8 cellular contexts compared by ENCODE assay signal in genomic region chr17:35242805-35243458, GRCh38. TPM values are rescaled to one million over a fixed set of nuclear protein-coding genes. Genes with fewer than 3 reads are reported as not detected.
A peak's percentile ranks its signal among the peaks of the same experiment; 100 is the strongest.
DNase-seq lines count a peak whose midpoint lies in the region; ATAC-seq lines count a peak whose summit lies in the region.

Gene SLFN5, plus strand, starts transcription at chr17:35243072. Its CDS starts 15,619 bp downstream, at chr17:35258691.

- peak; percentile 63 for ATAC-seq in GM19324 (IDR thresholded peaks at IDR 0.05; ENCODE audit: low FRiP score, unreplicated experiment)
- peak; percentile 60 for ATAC-seq in HG03460 (IDR thresholded peaks at IDR 0.05; ENCODE audit: unreplicated experiment)

- H3K79me1 ChIP-seq in mesendoderm (ENCODE audit: low read length), result peaks cover 2% of the 10 kb centered on the region

- peak within 1 kb of the TSS; percentile 93 for H3K56ac ChIP-seq in mesendoderm (ENCODE audit: low read length)

- DNase-seq in NK-92 treated with Interleukin-12 subunit alpha and Interleukin-12 subunit beta, amount 100 ng/mL, for 24 hours (lab: John Stamatoyannopoulos, UW), result peak; percentile 89
- peak; percentile 84 for DNase-seq in activated CD8-positive, alpha-beta memory T cell treated with anti-CD3 and anti-CD28 coated beads, Interleukin-2, amount 50 U/mL, for 24 hours (ENCODE audit: extremely low read depth)
- peak; percentile 94 for DNase-seq in mesendoderm
- peak; percentile 87 for DNase-seq in stimulated activated CD8-positive, alpha-beta memory T cell treated with anti-CD3 and anti-CD28 coated beads, Interleukin-12 subunit alpha, Interleukin-12 subunit beta, amount 100 ng/mL, for 4 hours (ENCODE audit: low read depth)

- peaks cover 0 to 33% (median 0%) of the 10 kb centered on the region in 11 experiments; a peak in 8 of 22 replicates for H4K20me1 ChIP-seq in BLaER1 treated with 17β-estradiol and CSF1 and Interleukin-3, amounts not matched to agents 10 nM and 100 nM

- no peak within 1 kb of the TSS for H2BK15ac ChIP-seq in mesendoderm (replicated peaks; ENCODE audit: low read depth)

- H3K4me1 ChIP-seq in BLaER1 treated with 17β-estradiol and CSF1 and Interleukin-3, amounts not matched to agents 10 nM and 100 nM, result peaks cover 35 to 61% (median 40%) of the 10 kb centered on the region in 10 experiments
- H3K4me1 ChIP-seq in mesendoderm (ENCODE audit: control insufficient read depth, low read depth, low read length), result no peaks in the 10 kb centered on the region

- H3K18ac ChIP-seq in mesendoderm (ENCODE audit: low read length), result peak within 1 kb of the TSS; percentile 35

- H3K79me2 ChIP-seq in mesendoderm (ENCODE audit: control insufficient read depth, insufficient read depth, low read length), result no peaks in the 10 kb centered on the region

- H3K27me3 ChIP-seq in BLaER1 treated with 17β-estradiol and CSF1 and Interleukin-3, amounts not matched to agents 10 nM and 100 nM, result peaks cover 0 to 65% (median 3%) of the 10 kb centered on the region in 11 experiments; a peak in 11 of 22 replicates
- H3K27me3 ChIP-seq in mesendoderm (ENCODE audit: insufficient read depth, low read length, poor library complexity), result no peaks in the 10 kb centered on the region

- H2AK5ac ChIP-seq in mesendoderm (ENCODE audit: low read length), result peak within 1 kb of the TSS; percentile 62

- H3K4ac ChIP-seq in mesendoderm (ENCODE audit: low read depth, low read length), result no peak within 1 kb of the TSS

- no peak within 1 kb of the TSS for H2BK120ac ChIP-seq in mesendoderm (ENCODE audit: low read depth, low read length)

- H2BK5ac ChIP-seq in mesendoderm (ENCODE audit: low read length), result peak within 1 kb of the TSS; percentile 47

- peak within 1 kb of the TSS; percentile 15 for H3K23ac ChIP-seq in mesendoderm (ENCODE audit: low read length)

- peaks cover 0 to 19% (median 5%) of the 10 kb centered on the region in 11 experiments; a peak in 8 of 22 replicates for H3K36me3 ChIP-seq in BLaER1 treated with 17β-estradiol and CSF1 and Interleukin-3, amounts not matched to agents 10 nM and 100 nM
- no peaks in the 10 kb centered on the region for H3K36me3 ChIP-seq in mesendoderm (ENCODE audit: control insufficient read depth, insufficient read depth, low read length)

- no peak within 1 kb of the TSS for H4K8ac ChIP-seq in mesendoderm (ENCODE audit: low read depth, low read length)

- in situ Hi-C loops in endometrial microvascular endothelial cells (cut with HindIII; ENCODE audit: inconsistent ontology term, low pct_unique_long_range_greater_than_20kb, low sequenced_read_pairs), result no loop called here

- H3K4me2 ChIP-seq in BLaER1 treated with 17β-estradiol and CSF1 and Interleukin-3, amounts not matched to agents 10 nM and 100 nM, result peak within 1 kb of the TSS; percentile 85 to 98 (median 96)
- peak within 1 kb of the TSS; percentile 99 for H3K4me2 ChIP-seq in mesendoderm (ENCODE audit: low read length)

- H3K9ac ChIP-seq in BLaER1 treated with 17β-estradiol and CSF1 and Interleukin-3, amounts not matched to agents 10 nM and 100 nM, result peak within 1 kb of the TSS; percentile 69 to 96 (median 84)
- H3K9ac ChIP-seq in mesendoderm (ENCODE audit: low read length), result peak within 1 kb of the TSS; percentile 94

- H3K9me3 ChIP-seq in BLaER1 treated with 17β-estradiol and CSF1 and Interleukin-3, amounts not matched to agents 10 nM and 100 nM (replicated peaks in 1 of 11), result no peaks in the 10 kb centered on the region

- peak within 1 kb of the TSS; percentile 59 to 96 (median 83) for H3K27ac ChIP-seq in BLaER1 treated with 17β-estradiol and CSF1 and Interleukin-3, amounts not matched to agents 10 nM and 100 nM
- H3K27ac ChIP-seq in mesendoderm (ENCODE audit: low read depth, low read length), result peak within 1 kb of the TSS; percentile 82

- H3K4me3 ChIP-seq in BLaER1 treated with 17β-estradiol and CSF1 and Interleukin-3, amounts not matched to agents 10 nM and 100 nM, result peak within 1 kb of the TSS; percentile 70 to 93 (median 78)
- H3K4me3 ChIP-seq in mesendoderm (ENCODE audit: low read length), result peak within 1 kb of the TSS; percentile 87

- no CpG with 5 or more reads among the region's 39 CpGs for WGBS in mesendoderm (ENCODE audit: extremely low coverage, insufficient coverage, low lambda C conversion rate)

- peak within 1 kb of the TSS; percentile 30 for H4K5ac ChIP-seq in mesendoderm (ENCODE audit: low read length)

RNA-seq across cellular contexts. Expression of gene SLFN5, which starts in this region (rescaled TPM):
- total RNA-seq in endometrial microvascular endothelial cells (ENCODE audit: inconsistent ontology term), result 26.3 TPM
- 2.3 TPM for polyA plus RNA-seq in mesendoderm (2013, experiment 1 of 2)
- polyA plus RNA-seq in mesendoderm (2013, experiment 2 of 2), result 2.0 TPM

Comparison
In these comparisons a context has a peak if more than half of its experiments do, and no peak if none do; other contexts are left out.
1. Peak in every context shown above with its lines: DNase-seq, ATAC-seq, H3K4me3 ChIP-seq and H3K27ac ChIP-seq.